Comparison of ENCODE assay signal across 14 cellular contexts in genomic region chr18:49648811-49649210, GRCh38.
DNase-seq lines count a peak whose midpoint lies in the region; ATAC-seq and TF ChIP-seq lines count a peak whose summit lies in the region.
"Had no signal": no experiment of that assay in that cellular context is flagged by ENCODE, and none has a peak within 500 bp of the region (broad histone marks: within the 10 kb centered on the region; RNA-seq: fewer than 3 reads in every experiment).

No MANE protein-coding gene starts in this region.

- TF ChIP-seq POLR2A in breast epithelium (IDR thresholded peaks at IDR 0.05), result no peak

- no peaks in the 10 kb centered on the region for H3K36me3 Mint-ChIP-seq in MCF 10A (ENCODE audit: insufficient read depth, unreplicated experiment)
- H3K36me3 Mint-ChIP-seq in T-helper 17 cell (ENCODE audit: low read depth), result peaks cover 2% of the 10 kb centered on the region
- no peaks in the 10 kb centered on the region for H3K36me3 Mint-ChIP-seq in type B pancreatic cell

- H3K9me3 ChIP-seq in breast epithelium (no peaks in the 10 kb centered on the region), T-helper 17 cell (ENCODE audit: control insufficient read depth, low read length, poor library complexity, severe bottlenecking) (no peaks in the 10 kb centered on the region)
- H3K9me3 ChIP-seq: tibial artery had no signal

- intact Hi-C loops in MCF 10A (cut with micrococcal nuclease) (no loop called here), breast epithelium (cut with DNase I; ENCODE audit: low total_unique reads) (no loop called here), left colon (cut with DNase I, micrococcal nuclease) (no loop called here)

- H3K4me3 ChIP-seq in breast epithelium, result no peak overlapping the region
- H3K4me3 ChIP-seq: tibial artery had no signal

- POLR2A ChIA-PET in MCF 10A (lab: Yijun Ruan, JAX), result no interaction called here

- no peak overlapping the region for H3K27ac ChIP-seq in breast epithelium
- H3K27ac ChIP-seq: tibial artery had no signal

- H3K27ac Mint-ChIP-seq in MCF 10A (ENCODE audit: low read depth, unreplicated experiment), result no peak overlapping the region
- peak overlapping the region; percentile 14 for H3K27ac Mint-ChIP-seq in T-helper 17 cell
- no peak overlapping the region for H3K27ac Mint-ChIP-seq in type B pancreatic cell

- H3K4me3 Mint-ChIP-seq in MCF 10A (ENCODE audit: unreplicated experiment) (no peak overlapping the region), T-helper 17 cell (no peak overlapping the region), type B pancreatic cell (no peak overlapping the region)

- ATAC-seq in T-helper 17 cell (no peak), left colon (peak; percentile 51)

- CTCF ChIA-PET in MCF 10A (lab: Yijun Ruan, JAX), result interaction anchor here (0.6 kb wide), 3 partner anchors 32 to 1513 kb away, joined by 3 to 7 read pairs (median 3); no protein-coding TSS in a partner anchor

- BruUV-seq in MCF 10A (replicated peaks; lab: Mats Ljungman, UMichigan), result no TSS peak

- H3K27me3 Mint-ChIP-seq in MCF 10A (ENCODE audit: insufficient read depth, unreplicated experiment) (no peaks in the 10 kb centered on the region), T-helper 17 cell (peaks cover 14% of the 10 kb centered on the region), type B pancreatic cell (peaks cover 4% of the 10 kb centered on the region)

- H3K9me3 Mint-ChIP-seq in MCF 10A (ENCODE audit: unreplicated experiment) (no peaks in the 10 kb centered on the region), type B pancreatic cell (no peaks in the 10 kb centered on the region)

- no peaks in the 10 kb centered on the region for H3K27me3 ChIP-seq in breast epithelium
- H3K27me3 ChIP-seq: tibial artery had no signal

- no peaks in the 10 kb centered on the region for H3K4me1 Mint-ChIP-seq in MCF 10A (ENCODE audit: insufficient read depth, unreplicated experiment)
- peaks cover 7% of the 10 kb centered on the region for H3K4me1 Mint-ChIP-seq in T-helper 17 cell
- peaks cover 21% of the 10 kb centered on the region for H3K4me1 Mint-ChIP-seq in type B pancreatic cell (ENCODE audit: unreplicated experiment)

- peak; percentile 8 for DNase-seq in MCF 10A (ENCODE audit: unreplicated experiment)
- no peak for DNase-seq in breast epithelium (ENCODE audit: low spot score in 2 of 2)
- DNase-seq in T-helper 17 cell, result no peak
- DNase-seq in left colon, result no peak
- no peak for DNase-seq in type B pancreatic cell (ENCODE audit: extremely low spot score, unreplicated experiment)
- no peak for DNase-seq in activated CD8-positive, alpha-beta memory T cell treated with anti-CD3 and anti-CD28 coated beads for 24 hours
- no peak for DNase-seq in cerebellum (ENCODE audit: low spot score)
- no peak for DNase-seq in LoVo (ENCODE audit: low spot score)
- DNase-seq: activated naive CD4-positive, alpha-beta T cell treated with anti-CD3 and anti-CD28 coated beads, Interleukin-2, amount 50 U/mL, for 16 hours; IMR-90; NCI-H2029; NCI-H774; stimulated activated CD4-positive, alpha-beta T cell treated with anti-CD3 and anti-CD28 coated beads, Interleukin-15, amount 100 ng/mL, for 24 hours; tibial artery had no signal

- peak; percentile 26 for TF ChIP-seq CTCF in MCF 10A (IDR thresholded peaks at IDR 0.05; ENCODE audit: unreplicated experiment)
- no peak for TF ChIP-seq CTCF in breast epithelium (IDR thresholded peaks at IDR 0.05)
- TF ChIP-seq CTCF in type B pancreatic cell (conservative IDR thresholded peaks at IDR 0.05), result peak; percentile 50

- H3K4me1 ChIP-seq in breast epithelium, result no peaks in the 10 kb centered on the region

- no peaks in the 10 kb centered on the region for H3K36me3 ChIP-seq in breast epithelium
- H3K36me3 ChIP-seq: tibial artery had no signal

Comparison
In these comparisons a context has a peak if more than half of its experiments do, and no peak if none do; other contexts are left out.
1. CTCF ChIP-seq: peak in MCF 10A (single experiment) and type B pancreatic cell (single experiment); none in breast epithelium (0 of 3).